ENCODE assay signal across 13 cellular contexts in the genomic region with DNA sequence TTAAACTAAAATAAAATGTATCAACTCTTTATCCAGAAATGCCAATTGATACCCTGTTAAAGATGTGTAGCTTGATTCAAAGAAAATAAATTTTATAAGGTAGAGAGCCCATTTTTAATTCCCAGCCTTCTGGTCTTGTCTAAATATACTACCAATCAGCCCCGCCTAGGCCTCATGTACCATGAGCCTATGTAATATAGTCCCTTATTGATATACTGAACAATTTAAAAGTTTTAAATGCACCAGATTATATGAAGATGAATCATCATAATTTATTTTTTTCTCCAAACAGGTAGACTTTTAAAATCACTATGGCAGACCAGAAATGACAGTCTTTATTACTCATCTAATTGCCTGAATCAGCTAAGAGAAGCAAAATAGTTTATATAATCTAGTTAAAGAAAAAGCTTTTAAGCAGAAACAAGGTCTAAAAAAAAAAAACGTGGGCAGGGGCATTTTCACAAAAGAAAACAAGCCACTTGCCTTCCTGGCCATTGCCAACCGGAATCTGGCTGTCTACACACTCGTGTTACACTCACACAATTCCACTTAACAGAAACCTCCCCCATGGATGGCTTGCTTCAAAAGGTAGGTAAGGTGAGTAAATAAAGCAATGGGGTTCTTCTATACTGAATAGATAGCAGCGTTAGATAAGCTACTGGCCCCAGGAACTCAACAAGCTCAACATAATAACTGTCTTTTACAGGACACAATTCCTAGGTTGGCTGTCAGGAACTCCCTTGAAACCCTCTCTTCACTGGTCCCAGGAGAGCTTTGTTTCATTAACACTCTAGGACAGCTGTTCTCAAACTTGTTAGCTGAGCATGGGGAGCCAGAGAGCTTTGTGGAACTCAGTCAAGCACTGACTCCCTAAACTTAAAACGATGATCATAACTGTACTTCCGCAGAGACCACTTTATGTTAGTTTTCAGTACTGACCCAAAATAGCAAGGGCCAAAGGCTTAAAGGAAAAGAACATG. TPM values are rescaled to one million over a fixed set of nuclear protein-coding genes. Genes with fewer than 3 reads are reported as not detected.
DNase-seq lines count a peak whose midpoint lies in the region; ATAC-seq, FAIRE-seq and TF ChIP-seq lines count a peak whose summit lies in the region.
"Had no signal": no experiment of that assay in that cellular context is flagged by ENCODE, and none has a peak within 500 bp of the region (broad histone marks: within the 10 kb centered on the region; RNA-seq: fewer than 3 reads in every experiment).

No MANE protein-coding gene starts in this region.

- TF ChIP-seq CTCF in D721Med (IDR thresholded peaks at IDR 0.05; ENCODE audit: insufficient read depth, missing control alignments) (no peak), heart left ventricle (IDR thresholded peaks at IDR 0.05) (no peak)
- no peak for TF ChIP-seq CTCF in activated CD8-positive, alpha-beta T cell treated with anti-CD3 and anti-CD28 coated beads for 36 hours (IDR thresholded peaks at IDR 0.05)

- H3K27ac Mint-ChIP-seq in natural killer cell treated with Interleukin-12 subunit alpha and Interleukin-12 subunit beta and Interleukin-15 and Interleukin-18, amount 100 ng/mL, for 72 hours: no peak overlapping the region
- H3K27ac Mint-ChIP-seq in activated CD8-positive, alpha-beta T cell treated with anti-CD3 and anti-CD28 coated beads for 36 hours: no peak overlapping the region

- H3K36me3 Mint-ChIP-seq in natural killer cell treated with Interleukin-12 subunit alpha and Interleukin-12 subunit beta and Interleukin-15 and Interleukin-18, amount 100 ng/mL, for 72 hours: no peaks in the 10 kb centered on the region
- no peaks in the 10 kb centered on the region for H3K36me3 Mint-ChIP-seq in activated CD8-positive, alpha-beta T cell treated with anti-CD3 and anti-CD28 coated beads for 36 hours (ENCODE audit: low read depth)

- peaks cover 0 to 6% (median 0%) of the 10 kb centered on the region in 12 donors for H3K4me1 ChIP-seq in heart left ventricle

- WGBS in heart left ventricle, 4 donors: 49 to 66% (median 60%) methylated on average over 7 of the region's 7 CpGs

- no peak for TF ChIP-seq POLR2A in heart left ventricle (IDR thresholded peaks at IDR 0.05)

- FAIRE-seq in D721Med (lab: Jason Lieb, UNC): peak; percentile 71
- FAIRE-seq in islet of Langerhans (lab: Jason Lieb, UNC): peak; percentile 33

- no peaks in the 10 kb centered on the region for H3K36me3 ChIP-seq in heart left ventricle
- H3K36me3 ChIP-seq: cardiac muscle cell had no signal

- ATAC-seq in natural killer cell treated with Interleukin-12 subunit alpha and Interleukin-12 subunit beta and Interleukin-15 and Interleukin-18, amount 100 ng/mL, for 72 hours: no peak
- ATAC-seq in activated CD8-positive, alpha-beta T cell treated with anti-CD3 and anti-CD28 coated beads for 36 hours: no peak
- ATAC-seq in heart left ventricle: no peak

- H3K27ac ChIP-seq in heart left ventricle: no peak overlapping the region
- H3K27ac ChIP-seq: cardiac muscle cell, skin epidermis had no signal

- DNase-seq in D721Med (ENCODE audit: insufficient read length, low spot score): no peak
- peak; percentile 92 for DNase-seq in NCI-H146 treated with DMSO at 0.1 percent for 48 hours (lab: John Stamatoyannopoulos, UW; ENCODE audit: unreplicated experiment)
- DNase-seq in NCI-H69 (lab: John Stamatoyannopoulos, UW): peak; percentile 92
- no peak for DNase-seq in activated CD8-positive, alpha-beta memory T cell treated with anti-CD3 and anti-CD28 coated beads, Interleukin-2, amount 50 U/mL, for 4 hours
- DNase-seq in natural killer cell treated with Interleukin-12 subunit alpha and Interleukin-12 subunit beta and Interleukin-15 and Interleukin-18, amount 100 ng/mL, for 72 hours (ENCODE audit: low spot score): no peak
- no peak for DNase-seq in activated CD8-positive, alpha-beta T cell treated with anti-CD3 and anti-CD28 coated beads for 36 hours
- no peak for DNase-seq in heart left ventricle
- DNase-seq: activated CD4-positive, alpha-beta T cell treated with anti-CD3 and anti-CD28 coated beads for 1 hour; activated gamma-delta T cell treated with Interleukin-2 at 50 U/mL for 16 hours; erythroblast had no signal

- H3K27me3 Mint-ChIP-seq in natural killer cell treated with Interleukin-12 subunit alpha and Interleukin-12 subunit beta and Interleukin-15 and Interleukin-18, amount 100 ng/mL, for 72 hours: peaks cover 0 to 7% of the 10 kb centered on the region in 2 donors
- no peaks in the 10 kb centered on the region for H3K27me3 Mint-ChIP-seq in activated CD8-positive, alpha-beta T cell treated with anti-CD3 and anti-CD28 coated beads for 36 hours

- no peaks in the 10 kb centered on the region for H3K4me1 Mint-ChIP-seq in natural killer cell treated with Interleukin-12 subunit alpha and Interleukin-12 subunit beta and Interleukin-15 and Interleukin-18, amount 100 ng/mL, for 72 hours (ENCODE audit: low read depth in 2 of 2)
- no peaks in the 10 kb centered on the region for H3K4me1 Mint-ChIP-seq in activated CD8-positive, alpha-beta T cell treated with anti-CD3 and anti-CD28 coated beads for 36 hours (ENCODE audit: low read depth)

- no peaks in the 10 kb centered on the region for H3K9me3 Mint-ChIP-seq in natural killer cell treated with Interleukin-12 subunit alpha and Interleukin-12 subunit beta and Interleukin-15 and Interleukin-18, amount 100 ng/mL, for 72 hours
- no peaks in the 10 kb centered on the region for H3K9me3 Mint-ChIP-seq in activated CD8-positive, alpha-beta T cell treated with anti-CD3 and anti-CD28 coated beads for 36 hours

- CTCF ChIA-PET in activated CD8-positive, alpha-beta T cell treated with anti-CD3 and anti-CD28 coated beads for 36 hours (lab: Charles Lee): no interaction called here

- H3K9me3 ChIP-seq in heart left ventricle: no peaks in the 10 kb centered on the region

- H3K4me3 ChIP-seq in heart left ventricle: no peak overlapping the region
- H3K4me3 ChIP-seq: cardiac muscle cell, skin epidermis had no signal

- H3K4me3 Mint-ChIP-seq in natural killer cell treated with Interleukin-12 subunit alpha and Interleukin-12 subunit beta and Interleukin-15 and Interleukin-18, amount 100 ng/mL, for 72 hours: no peak overlapping the region
- H3K4me3 Mint-ChIP-seq in activated CD8-positive, alpha-beta T cell treated with anti-CD3 and anti-CD28 coated beads for 36 hours: no peak overlapping the region

- intact Hi-C loops in activated CD8-positive, alpha-beta T cell treated with anti-CD3 and anti-CD28 coated beads for 36 hours (cut with micrococcal nuclease): no loop called here
- intact Hi-C loops in heart left ventricle (cut with DNase I): no loop called here

- no peaks in the 10 kb centered on the region for H3K27me3 ChIP-seq in heart left ventricle
- H3K27me3 ChIP-seq: cardiac muscle cell had no signal

- POLR2A ChIA-PET in activated CD8-positive, alpha-beta T cell treated with anti-CD3 and anti-CD28 coated beads for 36 hours (lab: Charles Lee): interaction anchor here (0.7 kb wide), 1 partner anchor 196 kb away, joined by 3 read pairs; no protein-coding TSS in a partner anchor

RNA-seq across cellular contexts. Expression of a gene that starts 37.2 kb away (rescaled TPM):
- total RNA-seq in natural killer cell treated with Interleukin-12 subunit alpha and Interleukin-12 subunit beta and Interleukin-15 and Interleukin-18, amount 100 ng/mL, for 72 hours: 1 to 10 TPM in 1 of 2 donors, under 1 TPM in 1; 0.26 to 1.1 TPM
- under 1 TPM; 0.92 to 0.99 TPM for total RNA-seq in activated CD8-positive, alpha-beta T cell treated with anti-CD3 and anti-CD28 coated beads for 36 hours
- total RNA-seq in heart left ventricle: 10 to 100 TPM; 10.6 to 37.9 (median 15.5) TPM
- 10 to 100 TPM in 1 of 2 donors, 1 to 10 TPM in 1; 3.9 to 10.8 TPM for polyA plus RNA-seq in heart left ventricle
- polyA plus RNA-seq: cardiac muscle cell had no signal

Comparison
In these comparisons a context has a peak if more than half of its experiments do, and no peak if none do; other contexts are left out.
1. DNase-seq: peak in NCI-H146 treated with DMSO at 0.1 percent for 48 hours (single experiment) and NCI-H69 (single experiment); none in D721Med (single experiment), activated CD8-positive, alpha-beta memory T cell treated with anti-CD3 and anti-CD28 coated beads, Interleukin-2, amount 50 U/mL, for 4 hours (single experiment), natural killer cell treated with Interleukin-12 subunit alpha and Interleukin-12 subunit beta and Interleukin-15 and Interleukin-18, amount 100 ng/mL, for 72 hours (single experiment), activated CD8-positive, alpha-beta T cell treated with anti-CD3 and anti-CD28 coated beads for 36 hours (single experiment) and heart left ventricle (0 of 5).
2. RNA of a gene that starts 37.2 kb away (total RNA-seq): 10.6 to 37.9 TPM in heart left ventricle; 0.26 to 1.1 TPM in natural killer cell treated with Interleukin-12 subunit alpha and Interleukin-12 subunit beta and Interleukin-15 and Interleukin-18, amount 100 ng/mL, for 72 hours and 0.92 to 0.99 TPM in activated CD8-positive, alpha-beta T cell treated with anti-CD3 and anti-CD28 coated beads for 36 hours; every median in the first group is over 4 times any median in the second.